ENCODE assay signal across 21 cellular contexts in the genomic region with DNA sequence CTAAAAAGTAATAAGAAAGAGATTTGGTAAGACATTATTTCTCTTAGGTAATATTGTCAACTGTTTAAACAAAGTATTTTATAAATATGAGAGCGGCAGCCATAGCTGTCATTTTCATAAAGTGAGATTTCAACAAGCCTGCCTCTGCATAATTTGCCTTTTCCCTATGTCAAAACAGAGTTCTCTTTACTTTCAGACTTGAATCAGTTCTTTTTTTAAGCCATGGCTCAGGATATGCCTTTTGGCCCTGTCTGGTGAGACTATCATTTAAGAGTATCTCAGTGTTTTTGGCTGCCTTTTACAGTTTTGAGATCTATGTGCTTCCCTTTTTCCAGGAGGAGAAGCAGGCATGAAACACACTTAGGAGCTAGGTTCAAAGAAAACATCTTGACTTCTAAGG. TPM values are rescaled to one million over a fixed set of nuclear protein-coding genes. Genes with fewer than 3 reads are reported as not detected.
DNase-seq lines count a peak whose midpoint lies in the region; ATAC-seq and TF ChIP-seq lines count a peak whose summit lies in the region.
"Had no signal": no experiment of that assay in that cellular context is flagged by ENCODE, and none has a peak within 500 bp of the region (broad histone marks: within the 10 kb centered on the region; RNA-seq: fewer than 3 reads in every experiment).

No MANE protein-coding gene starts in this region.

- no peaks in the 10 kb centered on the region for H3K4me1 ChIP-seq in ascending aorta
- no peaks in the 10 kb centered on the region for H3K4me1 ChIP-seq in parathyroid adenoma
- no peaks in the 10 kb centered on the region for H3K4me1 ChIP-seq in uterus

- TF ChIP-seq POLR2A in uterus (IDR thresholded peaks at IDR 0.05), result no peak

- H3K36me3 ChIP-seq in ascending aorta (no peaks in the 10 kb centered on the region), parathyroid adenoma (ENCODE audit: control insufficient read depth, insufficient read depth, low read length) (no peaks in the 10 kb centered on the region), uterus (no peaks in the 10 kb centered on the region)

- no peaks in the 10 kb centered on the region for H3K79me2 ChIP-seq in parathyroid adenoma

- H3K9me3 ChIP-seq in ascending aorta (peaks cover 0 to 4% of the 10 kb centered on the region in 2 donors), parathyroid adenoma (ENCODE audit: control insufficient read depth, low read length) (no peaks in the 10 kb centered on the region), uterus (no peaks in the 10 kb centered on the region)

- H3K9ac ChIP-seq in parathyroid adenoma, result no peak overlapping the region

- H3K4me3 ChIP-seq in ascending aorta (no peak overlapping the region), parathyroid adenoma (ENCODE audit: low read depth, low read length) (no peak overlapping the region), uterus (no peak overlapping the region)

- H3K27me3 ChIP-seq in ascending aorta, result no peaks in the 10 kb centered on the region
- H3K27me3 ChIP-seq in parathyroid adenoma (ENCODE audit: control insufficient read depth, insufficient read depth, low read length), result no peaks in the 10 kb centered on the region
- no peaks in the 10 kb centered on the region for H3K27me3 ChIP-seq in uterus

- ATAC-seq in Right ventricle myocardium superior (ENCODE audit: poor library complexity), result peak; percentile 31
- ATAC-seq in Right ventricle myocardium inferior, result no peak
- no peak for ATAC-seq in GM21619 (IDR thresholded peaks at IDR 0.05; ENCODE audit: unreplicated experiment)
- ATAC-seq in GM18498 (IDR thresholded peaks at IDR 0.05; ENCODE audit: unreplicated experiment), result no peak
- ATAC-seq: HepG2 had no signal

- intact Hi-C loops in Right ventricle myocardium superior (cut with DNase I) (no loop called here), Right ventricle myocardium inferior (cut with DNase I) (no loop called here), ascending aorta (cut with DNase I) (no loop called here), uterus (cut with DNase I; ENCODE audit: low total_unique reads) (no loop called here)

- DNase-seq in Right ventricle myocardium superior, result no peak
- DNase-seq in Right ventricle myocardium inferior (ENCODE audit: missing footprints), result no peak
- DNase-seq in ascending aorta (ENCODE audit: low spot score in 2 of 2), result no peak
- no peak for DNase-seq in uterus
- no peak for DNase-seq in cerebellar cortex (ENCODE audit: low spot score)
- DNase-seq: DMS79 treated with DMSO at 0.1 percent for 48 hours; H9; KG1; NCI-H1048; NCI-H1436; NCI-H1930; NCI-H526 treated with DMSO at 0.1 percent for 48 hours; NK-92 treated with Interleukin-12 subunit alpha and Interleukin-12 subunit beta, amount 100 ng/mL, for 24 hours had no signal

- no peak overlapping the region for H3K4me2 ChIP-seq in parathyroid adenoma (ENCODE audit: low read length)

- TF ChIP-seq CTCF in ascending aorta (IDR thresholded peaks at IDR 0.05) (no peak), parathyroid adenoma (IDR thresholded peaks at IDR 0.05) (no peak), uterus (IDR thresholded peaks at IDR 0.05) (no peak)

- H3K27ac ChIP-seq in ascending aorta (peak overlapping the region; percentile 13 to 49), parathyroid adenoma (no peak overlapping the region), uterus (peak overlapping the region; percentile 61 to 68)
- H3K27ac ChIP-seq: 22Rv1 had no signal

- H2AFZ ChIP-seq in parathyroid adenoma, result peak overlapping the region; percentile 38

RNA-seq across cellular contexts. Expression of gene GUCY1A1, which starts 7.5 kb away (rescaled TPM):
- total RNA-seq in Right ventricle myocardium superior, result 82.5 TPM
- 88.4 TPM for total RNA-seq in Right ventricle myocardium inferior
- 37.1 TPM for total RNA-seq in ascending aorta
- total RNA-seq in uterus, result 100 to 1,000 TPM in 1 of 4 donors, 10 to 100 TPM in 3; 23.8 to 160 (median 42.8) TPM
- total RNA-seq: H9, HepG2, MCF 10A, OCI-LY7, RPMI7951 had no signal
